9 cellular contexts compared by ENCODE assay signal in genomic region chr10:126663328-126663727, GRCh38. TPM values are rescaled to one million over a fixed set of nuclear protein-coding genes. Genes with fewer than 3 reads are reported as not detected.
A peak's percentile ranks its signal among the peaks of the same experiment; 100 is the strongest.
DNase-seq lines count a peak whose midpoint lies in the region; ATAC-seq and TF ChIP-seq lines count a peak whose summit lies in the region.
"Had no signal": no experiment of that assay in that cellular context is flagged by ENCODE, and none has a peak within 500 bp of the region (broad histone marks: within the 10 kb centered on the region; RNA-seq: fewer than 3 reads in every experiment).

No MANE protein-coding gene starts in this region.

- no peak overlapping the region for H3K27ac Mint-ChIP-seq in stimulated activated memory B cell treated with anti-CD40 and anti-IgM and Interleukin-4, amounts not matched to agents 10 μg/mL and 1 μg/mL and 100 μg/mL, for 72 hours

- H3K27ac ChIP-seq in PC-3 (ENCODE audit: low read length): no peak overlapping the region

- POLR2A ChIA-PET in PC-3 (lab: Charles Lee; ENCODE audit: unreplicated experiment): no interaction called here

- no peaks in the 10 kb centered on the region for H3K27me3 ChIP-seq in PC-3 (ENCODE audit: low read length)

- no peaks in the 10 kb centered on the region for H3K4me1 Mint-ChIP-seq in stimulated activated memory B cell treated with anti-CD40 and anti-IgM and Interleukin-4, amounts not matched to agents 10 μg/mL and 1 μg/mL and 100 μg/mL, for 72 hours

- no peak overlapping the region for H3K4me3 Mint-ChIP-seq in stimulated activated memory B cell treated with anti-CD40 and anti-IgM and Interleukin-4, amounts not matched to agents 10 μg/mL and 1 μg/mL and 100 μg/mL, for 72 hours

- TF ChIP-seq CTCF in fibroblast of mammary gland (conservative IDR thresholded peaks at IDR 0.05; ENCODE audit: control insufficient read depth, insufficient read depth, low read depth, low read length) (no peak), PC-3 (conservative IDR thresholded peaks at IDR 0.05; ENCODE audit: low read depth, low read length) (no peak)

- intact Hi-C loops in PC-3 (cut with micrococcal nuclease): no loop called here

- H3K9me2 ChIP-seq in PC-3 (replicated peaks; ENCODE audit: low read length): no peaks in the 10 kb centered on the region

- peaks cover 9% of the 10 kb centered on the region for H3K4me1 ChIP-seq in PC-3 (ENCODE audit: insufficient read depth, low read length)

- no peaks in the 10 kb centered on the region for H4K20me1 ChIP-seq in PC-3 (ENCODE audit: low read length)

- H3K79me2 ChIP-seq in PC-3 (ENCODE audit: low read length): no peaks in the 10 kb centered on the region

- no peaks in the 10 kb centered on the region for H3K36me3 ChIP-seq in PC-3 (ENCODE audit: low read depth, low read length)

- CTCF ChIA-PET in PC-3 (lab: Charles Lee): no interaction called here

- no peak overlapping the region for H3K9ac ChIP-seq in PC-3 (ENCODE audit: low read length)

- DNase-seq in Ammon's horn (ENCODE audit: low spot score) (peak; percentile 96), NCI-H1436 treated with DMSO at 0.1 percent for 48 hours (lab: John Stamatoyannopoulos, UW) (peak; percentile 18), fibroblast of mammary gland (ENCODE audit: low read depth) (peak; percentile 97), non-pigmented ciliary epithelial cell (ENCODE audit: low read depth) (peak; percentile 70), NCI-H1417 (lab: John Stamatoyannopoulos, UW) (no peak), HUDEP-2 (lab: John Stamatoyannopoulos, UW; ENCODE audit: unreplicated experiment in 76 of 76) (no peak), PC-3 (no peak)

- no peak for ATAC-seq in stimulated activated memory B cell treated with anti-CD40 and anti-IgM and Interleukin-4, amounts not matched to agents 10 μg/mL and 1 μg/mL and 100 μg/mL, for 72 hours
- ATAC-seq in PC-3: no peak

- no peak overlapping the region for H3K4me2 ChIP-seq in PC-3 (ENCODE audit: low read length)

- H3K36me3 Mint-ChIP-seq in stimulated activated memory B cell treated with anti-CD40 and anti-IgM and Interleukin-4, amounts not matched to agents 10 μg/mL and 1 μg/mL and 100 μg/mL, for 72 hours: no peaks in the 10 kb centered on the region

- BruUV-seq in PC-3 (replicated peaks; lab: Mats Ljungman, UMichigan): no TSS peak

- no peaks in the 10 kb centered on the region for H3K9me3 ChIP-seq in PC-3 (ENCODE audit: low read length)

- H2AFZ ChIP-seq in PC-3 (ENCODE audit: low read length): no peak overlapping the region

- no peaks in the 10 kb centered on the region for H3K27me3 Mint-ChIP-seq in stimulated activated memory B cell treated with anti-CD40 and anti-IgM and Interleukin-4, amounts not matched to agents 10 μg/mL and 1 μg/mL and 100 μg/mL, for 72 hours

- H3K9me3 Mint-ChIP-seq in stimulated activated memory B cell treated with anti-CD40 and anti-IgM and Interleukin-4, amounts not matched to agents 10 μg/mL and 1 μg/mL and 100 μg/mL, for 72 hours: no peaks in the 10 kb centered on the region

- no peaks in the 10 kb centered on the region for H3F3A ChIP-seq in PC-3 (ENCODE audit: low read length, unreplicated experiment)

- H3K4me3 ChIP-seq in fibroblast of mammary gland (ENCODE audit: control insufficient read depth, low read depth, low read length): no peak overlapping the region
- H3K4me3 ChIP-seq in PC-3 (ENCODE audit: low read length): no peak overlapping the region

RNA-seq across cellular contexts. Expression of gene C10orf90, which starts 7.2 kb away (rescaled TPM):
- total RNA-seq in PC-3 (2014; rRNA removed): 0.18 and 2.0 TPM in 2 replicates
- total RNA-seq: endothelial cell of umbilical vein had no signal

Comparison
In these comparisons a context has a peak if more than half of its experiments do, and no peak if none do; other contexts are left out.
1. DNase-seq: peak in Ammon's horn (single experiment), NCI-H1436 treated with DMSO at 0.1 percent for 48 hours (single experiment), fibroblast of mammary gland (single experiment) and non-pigmented ciliary epithelial cell (single experiment); none in NCI-H1417 (0 of 3), HUDEP-2 (0 of 76) and PC-3 (single experiment).